In the genomic region with DNA sequence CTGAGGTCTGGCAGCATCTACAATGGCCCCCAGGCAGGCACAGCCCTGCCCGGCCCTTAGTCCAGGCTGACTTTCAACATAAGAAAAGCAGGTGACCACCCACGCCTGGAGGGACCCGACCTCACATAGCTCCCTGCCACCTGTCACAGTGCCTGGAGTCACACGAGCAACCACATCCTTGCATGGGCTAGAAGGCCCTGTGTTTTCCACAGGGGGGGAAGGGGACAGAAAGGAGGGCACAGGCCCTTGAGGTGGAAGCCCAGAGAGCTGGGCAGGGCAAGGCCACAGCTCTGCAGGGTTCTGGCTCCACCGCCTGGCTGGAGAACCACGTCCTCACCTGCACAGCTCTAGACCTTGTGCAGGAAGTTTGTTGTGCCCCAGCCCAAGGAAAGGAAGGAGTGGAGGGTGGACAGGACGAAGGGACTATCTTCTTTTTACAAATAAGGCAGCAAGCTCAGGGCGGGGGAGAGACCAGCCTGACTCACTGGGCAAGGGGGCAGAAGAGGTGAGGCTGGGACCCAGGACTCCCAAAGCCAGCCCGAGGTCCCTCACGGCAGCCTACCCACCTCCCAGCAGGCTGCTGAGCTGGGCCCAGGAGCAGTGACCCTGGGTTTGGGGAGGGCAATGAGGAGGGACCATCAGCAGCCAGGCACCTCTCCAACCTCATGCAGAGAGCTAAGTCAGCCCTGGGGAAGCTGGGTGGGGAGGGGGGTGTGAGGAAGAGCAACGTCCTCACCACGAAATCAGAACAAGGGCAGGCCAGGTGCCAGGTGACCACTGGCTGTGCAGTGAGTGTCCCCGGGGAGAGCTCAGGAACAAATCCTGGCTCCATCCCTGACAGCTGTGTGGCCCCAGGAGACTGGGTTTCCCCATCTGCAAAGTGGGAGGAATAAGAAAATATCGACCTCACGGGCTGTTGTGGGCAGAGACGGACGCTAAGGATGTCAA, we compare ENCODE assay signal across 1 cellular context.
TF ChIP-seq lines count a peak whose summit lies in the region.

No MANE protein-coding gene starts in this region.

TF ChIP-seq in WTC11, 78 proteins besides CTCF, POLR2A, EP300 and RAD21 (continued from another document):
- TF ChIP-seq, protein P1, sequence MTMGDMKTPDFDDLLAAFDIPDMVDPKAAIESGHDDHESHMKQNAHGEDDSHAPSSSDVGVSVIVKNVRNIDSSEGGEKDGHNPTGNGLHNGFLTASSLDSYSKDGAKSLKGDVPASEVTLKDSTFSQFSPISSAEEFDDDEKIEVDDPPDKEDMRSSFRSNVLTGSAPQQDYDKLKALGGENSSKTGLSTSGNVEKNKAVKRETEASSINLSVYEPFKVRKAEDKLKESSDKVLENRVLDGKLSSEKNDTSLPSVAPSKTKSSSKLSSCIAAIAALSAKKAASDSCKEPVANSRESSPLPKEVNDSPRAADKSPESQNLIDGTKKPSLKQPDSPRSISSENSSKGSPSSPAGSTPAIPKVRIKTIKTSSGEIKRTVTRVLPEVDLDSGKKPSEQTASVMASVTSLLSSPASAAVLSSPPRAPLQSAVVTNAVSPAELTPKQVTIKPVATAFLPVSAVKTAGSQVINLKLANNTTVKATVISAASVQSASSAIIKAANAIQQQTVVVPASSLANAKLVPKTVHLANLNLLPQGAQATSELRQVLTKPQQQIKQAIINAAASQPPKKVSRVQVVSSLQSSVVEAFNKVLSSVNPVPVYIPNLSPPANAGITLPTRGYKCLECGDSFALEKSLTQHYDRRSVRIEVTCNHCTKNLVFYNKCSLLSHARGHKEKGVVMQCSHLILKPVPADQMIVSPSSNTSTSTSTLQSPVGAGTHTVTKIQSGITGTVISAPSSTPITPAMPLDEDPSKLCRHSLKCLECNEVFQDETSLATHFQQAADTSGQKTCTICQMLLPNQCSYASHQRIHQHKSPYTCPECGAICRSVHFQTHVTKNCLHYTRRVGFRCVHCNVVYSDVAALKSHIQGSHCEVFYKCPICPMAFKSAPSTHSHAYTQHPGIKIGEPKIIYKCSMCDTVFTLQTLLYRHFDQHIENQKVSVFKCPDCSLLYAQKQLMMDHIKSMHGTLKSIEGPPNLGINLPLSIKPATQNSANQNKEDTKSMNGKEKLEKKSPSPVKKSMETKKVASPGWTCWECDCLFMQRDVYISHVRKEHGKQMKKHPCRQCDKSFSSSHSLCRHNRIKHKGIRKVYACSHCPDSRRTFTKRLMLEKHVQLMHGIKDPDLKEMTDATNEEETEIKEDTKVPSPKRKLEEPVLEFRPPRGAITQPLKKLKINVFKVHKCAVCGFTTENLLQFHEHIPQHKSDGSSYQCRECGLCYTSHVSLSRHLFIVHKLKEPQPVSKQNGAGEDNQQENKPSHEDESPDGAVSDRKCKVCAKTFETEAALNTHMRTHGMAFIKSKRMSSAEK (CRISPR knock-in tag; IDR thresholded peaks at IDR 0.05; ENCODE audit: borderline replicate concordance) = no peak
- TF ChIP-seq, protein P2, sequence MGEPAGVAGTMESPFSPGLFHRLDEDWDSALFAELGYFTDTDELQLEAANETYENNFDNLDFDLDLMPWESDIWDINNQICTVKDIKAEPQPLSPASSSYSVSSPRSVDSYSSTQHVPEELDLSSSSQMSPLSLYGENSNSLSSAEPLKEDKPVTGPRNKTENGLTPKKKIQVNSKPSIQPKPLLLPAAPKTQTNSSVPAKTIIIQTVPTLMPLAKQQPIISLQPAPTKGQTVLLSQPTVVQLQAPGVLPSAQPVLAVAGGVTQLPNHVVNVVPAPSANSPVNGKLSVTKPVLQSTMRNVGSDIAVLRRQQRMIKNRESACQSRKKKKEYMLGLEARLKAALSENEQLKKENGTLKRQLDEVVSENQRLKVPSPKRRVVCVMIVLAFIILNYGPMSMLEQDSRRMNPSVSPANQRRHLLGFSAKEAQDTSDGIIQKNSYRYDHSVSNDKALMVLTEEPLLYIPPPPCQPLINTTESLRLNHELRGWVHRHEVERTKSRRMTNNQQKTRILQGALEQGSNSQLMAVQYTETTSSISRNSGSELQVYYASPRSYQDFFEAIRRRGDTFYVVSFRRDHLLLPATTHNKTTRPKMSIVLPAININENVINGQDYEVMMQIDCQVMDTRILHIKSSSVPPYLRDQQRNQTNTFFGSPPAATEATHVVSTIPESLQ (CRISPR knock-in tag; IDR thresholded peaks at IDR 0.05) = no peak
- TF ChIP-seq ZNF121 (CRISPR knock-in tag; IDR thresholded peaks at IDR 0.05) (no peak), GTF2I (CRISPR knock-in tag; conservative IDR thresholded peaks at IDR 0.05) (no peak), MYBL2 (CRISPR knock-in tag; IDR thresholded peaks at IDR 0.05) (no peak)
